ENCODE assay signal across 29 cellular contexts in genomic region chr21:38996355-38996754, GRCh38.
"Had no signal": no experiment of that assay in that cellular context is flagged by ENCODE, and none has a peak within 500 bp of the region (broad histone marks: within the 10 kb centered on the region; RNA-seq: fewer than 3 reads in every experiment).

No MANE protein-coding gene starts in this region.

- H3K4me3 ChIP-seq: colonic mucosa, esophagus muscularis mucosa, gastroesophageal sphincter, mucosa of descending colon, ovary, psoas muscle, right lobe of liver, stomach, thyroid gland had no signal

- ATAC-seq: foreskin keratinocyte, gastroesophageal sphincter, left lobe of liver, psoas muscle, right lobe of liver had no signal

- H3K9me3 Mint-ChIP-seq: central memory CD8-positive, alpha-beta T cell; type B pancreatic cell had no signal

- DNase-seq: dermis blood vessel endothelial cell; effector memory CD4-positive, alpha-beta T cell; foreskin keratinocyte; glutamatergic neuron; mesenchymal stem cell; naive B cell; occipital lobe; ovary; posterior cingulate gyrus; psoas muscle; right lobe of liver; stimulated activated CD4-positive, alpha-beta T cell treated with anti-CD3 and anti-CD28 coated beads, Interleukin-12 subunit alpha, Interleukin-12 subunit beta, amount 100 ng/mL, for 4 hours; stimulated activated CD4-positive, alpha-beta T cell treated with anti-CD3 and anti-CD28 coated beads, Interleukin-1b, Interleukin-23, amount 100 ng/mL, for 48 hours; stimulated activated CD4-positive, alpha-beta T cell treated with anti-CD3 and anti-CD28 coated beads, Interleukin-4, amount 100 ng/mL, for 1 hour; stimulated activated CD8-positive, alpha-beta memory T cell treated with anti-CD3 and anti-CD28 coated beads, Interleukin-4, amount 100 ng/mL, for 48 hours; stimulated activated naive CD4-positive, alpha-beta T cell treated with Interleukin-2 at 50 U/mL for 16 hours; stomach; thyroid gland had no signal

- H3K36me3 Mint-ChIP-seq: mesothelial cell of epicardium, naive B cell, type B pancreatic cell had no signal

- H3K4me1 Mint-ChIP-seq: central memory CD8-positive, alpha-beta T cell had no signal

- H3K36me3 ChIP-seq: colonic mucosa, esophagus muscularis mucosa, gastroesophageal sphincter, ovary, right lobe of liver, stomach, thyroid gland had no signal

- H3K27me3 ChIP-seq: colonic mucosa, esophagus muscularis mucosa, foreskin keratinocyte, gastroesophageal sphincter, ovary, right lobe of liver, stomach, thyroid gland had no signal

- H3K4me3 Mint-ChIP-seq: central memory CD8-positive, alpha-beta T cell; mesothelial cell of epicardium; naive B cell; type B pancreatic cell had no signal

- H3K9me3 ChIP-seq: colonic mucosa, esophagus muscularis mucosa, gastroesophageal sphincter, mucosa of descending colon, ovary, psoas muscle, right lobe of liver, stomach, thyroid gland had no signal

- FAIRE-seq: endothelial cell of umbilical vein, keratinocyte, small intestine had no signal

- H3K27ac ChIP-seq: colonic mucosa, esophagus muscularis mucosa, foreskin keratinocyte, ovary, psoas muscle, right lobe of liver, stomach, thyroid gland had no signal

- H3K27ac Mint-ChIP-seq: mesothelial cell of epicardium, naive B cell, type B pancreatic cell had no signal

- H3K4me1 ChIP-seq: colonic mucosa had no signal
